8 cellular contexts compared by ENCODE assay signal in the genomic region with DNA sequence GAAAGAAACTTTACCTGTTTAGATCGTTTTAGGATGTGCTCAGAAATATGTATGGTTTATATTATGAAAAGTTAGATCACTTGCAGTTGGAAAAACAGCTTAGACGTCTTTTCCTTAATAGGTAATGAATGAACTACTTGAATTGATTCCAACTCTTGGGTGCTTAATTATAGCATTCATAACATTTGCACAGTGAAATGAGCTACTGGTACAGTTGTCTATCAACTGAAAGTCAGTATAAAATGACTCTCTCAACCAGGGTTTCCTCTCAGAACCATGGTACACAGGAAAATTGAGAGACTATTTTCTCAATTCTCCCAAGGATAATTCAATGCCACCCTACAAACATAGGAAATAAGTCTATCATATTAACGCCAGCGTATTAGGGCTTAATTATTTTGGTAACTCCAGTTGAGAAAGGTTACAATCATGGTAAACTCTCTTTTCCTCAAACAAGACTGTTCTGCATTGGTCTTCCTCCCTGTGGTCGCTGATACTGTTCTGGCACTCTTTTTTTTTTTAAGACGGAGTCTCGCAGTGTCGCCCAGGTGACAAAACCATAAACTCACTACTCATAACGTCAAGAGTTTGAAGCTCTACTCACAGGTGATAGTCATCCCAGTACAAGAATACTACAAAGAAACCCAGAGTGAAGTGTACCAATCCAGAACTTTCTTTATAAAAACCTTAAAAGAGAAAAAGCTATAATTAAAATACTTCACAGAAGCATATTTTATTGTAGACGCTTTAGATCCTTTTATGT. TPM values are rescaled to one million over a fixed set of nuclear protein-coding genes. Genes with fewer than 3 reads are reported as not detected.
DNase-seq lines count a peak whose midpoint lies in the region; ATAC-seq and TF ChIP-seq lines count a peak whose summit lies in the region.

No MANE protein-coding gene starts in this region.

- peak overlapping the region in 6 of 7 donors; percentile 39 to 85 (median 72) for H3K27ac Mint-ChIP-seq in CD14-positive monocyte

- H3K27ac ChIP-seq in SJSA1 (peak overlapping the region; percentile 96), hepatocyte (peak overlapping the region; percentile 68), colonic mucosa (no peak overlapping the region), dorsolateral prefrontal cortex (no peak overlapping the region)

- H3K4me3 Mint-ChIP-seq in CD14-positive monocyte = peak overlapping the region; percentile 73 to 99

- H3K27me3 ChIP-seq in SJSA1 (replicated peaks) = no peaks in the 10 kb centered on the region
- H3K27me3 ChIP-seq in hepatocyte = no peaks in the 10 kb centered on the region
- H3K27me3 ChIP-seq in colonic mucosa = no peaks in the 10 kb centered on the region
- H3K27me3 ChIP-seq in dorsolateral prefrontal cortex = peaks cover 0 to 7% (median 0%) of the 10 kb centered on the region in 45 donors

- no peak for TF ChIP-seq CTCF in CD14-positive monocyte (IDR thresholded peaks at IDR 0.05)
- TF ChIP-seq CTCF in hepatocyte (IDR thresholded peaks at IDR 0.05; ENCODE audit: poor library complexity) = no peak
- TF ChIP-seq CTCF in colonic mucosa (IDR thresholded peaks at IDR 0.05) = no peak
- TF ChIP-seq CTCF in dorsolateral prefrontal cortex (IDR thresholded peaks at IDR 0.05 in 54 of 56, conservative IDR thresholded peaks at IDR 0.05 in 2 of 56; ENCODE audit: low read depth in 1 of 56, partially characterized antibody in 56 of 56) = no peak

- DNase-seq in CD14-positive monocyte (ENCODE audit: low spot score) (no peak), SJSA1 (ENCODE audit: low read depth in 1 of 2, low spot score in 2 of 2) (peak in 1 of 2 experiments; percentile 57), hepatocyte (ENCODE audit: low spot score) (no peak), colonic mucosa (no peak), mesenteric fat pad (ENCODE audit: low spot score) (no peak), dorsolateral prefrontal cortex (no peak)

- peaks cover 0 to 2% (median 0%) of the 10 kb centered on the region in 3 donors for H3K27me3 Mint-ChIP-seq in CD14-positive monocyte (ENCODE audit: low read depth in 3 of 3)

- H3K9me2 ChIP-seq in hepatocyte (replicated peaks; ENCODE audit: insufficient read depth) = no peaks in the 10 kb centered on the region

- H3K4me1 ChIP-seq in SJSA1 (replicated peaks) (peaks cover 45% of the 10 kb centered on the region), hepatocyte (ENCODE audit: insufficient read depth) (peaks cover 9% of the 10 kb centered on the region), colonic mucosa (no peaks in the 10 kb centered on the region)

- H3K36me3 Mint-ChIP-seq in CD14-positive monocyte = peaks cover 0 to 3% of the 10 kb centered on the region in 2 donors

- H3K9me3 Mint-ChIP-seq in CD14-positive monocyte = peaks cover 0 to 4% (median 0%) of the 10 kb centered on the region in 7 donors

- H3K4me2 ChIP-seq in hepatocyte = peak overlapping the region; percentile 87

- ATAC-seq in GM18508 (IDR thresholded peaks at IDR 0.05; ENCODE audit: insufficient read depth, unreplicated experiment) (peak; percentile 39), HG03196 (IDR thresholded peaks at IDR 0.05; ENCODE audit: unreplicated experiment) (peak; percentile 26)

- peaks cover 51% of the 10 kb centered on the region for H3K79me2 ChIP-seq in hepatocyte

- peaks cover 48% of the 10 kb centered on the region for H3K4me1 Mint-ChIP-seq in CD14-positive monocyte

- H3K9me3 ChIP-seq in SJSA1 (replicated peaks) (peaks cover 4% of the 10 kb centered on the region; the same call in 1 of the 2 replicates), hepatocyte (ENCODE audit: low read depth) (no peaks in the 10 kb centered on the region), colonic mucosa (no peaks in the 10 kb centered on the region)

- no peaks in the 10 kb centered on the region for H4K20me1 ChIP-seq in hepatocyte (ENCODE audit: insufficient read depth, poor library complexity, severe bottlenecking)

- intact Hi-C loops in CD14-positive monocyte (cut with micrococcal nuclease) = no loop called here
- intact Hi-C loops in colonic mucosa (cut with DNase I) = no loop called here
- intact Hi-C loops in dorsolateral prefrontal cortex (cut with DNase I) = no loop called here

- peak overlapping the region in 1 of 2 donors; percentile 73 for H3K9ac ChIP-seq in colonic mucosa (ENCODE audit: low read depth in 2 of 2, low read length in 2 of 2)

- peak overlapping the region; percentile 75 for H2AFZ ChIP-seq in hepatocyte

- WGBS in hepatocyte (ENCODE audit: low lambda C conversion rate, missing lambda C conversion rate) = 57% methylated on average over 10 of the region's 10 CpGs

- H3K36me3 ChIP-seq in SJSA1 (peaks cover 60% of the 10 kb centered on the region), hepatocyte (replicated peaks; ENCODE audit: insufficient read depth, low read depth) (no peaks in the 10 kb centered on the region), colonic mucosa (no peaks in the 10 kb centered on the region)

- H3K4me3 ChIP-seq in SJSA1 (peak overlapping the region; percentile 85), hepatocyte (no peak overlapping the region), colonic mucosa (no peak overlapping the region), dorsolateral prefrontal cortex (no peak overlapping the region)

RNA-seq across cellular contexts. Expression of gene ANLN, which starts 2.0 kb away (rescaled TPM):
- 1 to 10 TPM in 1 of 2 donors, under 1 TPM in 1; 0.25 to 1.1 TPM for polyA plus RNA-seq in CD14-positive monocyte
- total RNA-seq in SJSA1 (2014; rRNA removed; shearing (Covaris generic)) = 298 and 397 TPM in 2 replicates
- 26.3 and 31.3 TPM in 2 replicates for total RNA-seq in hepatocyte
- polyA plus RNA-seq in hepatocyte = 8.2 and 15.4 TPM in 2 replicates
- total RNA-seq in colonic mucosa = 10 to 100 TPM; 21.2 to 56.0 TPM
- total RNA-seq in mesenteric fat pad = 0.55 TPM
- total RNA-seq in dorsolateral prefrontal cortex = 100 to 1,000 TPM in 72 of 120 experiments, 10 to 100 TPM in 48; 26.6 to 509 (median 114) TPM

Comparison
In these comparisons a context has a peak if more than half of its experiments do, and no peak if none do; other contexts are left out.
1. H3K27ac ChIP-seq: peak in SJSA1 (single experiment) and hepatocyte (single experiment); none in colonic mucosa (single experiment) and dorsolateral prefrontal cortex (0 of 59).
2. RNA of gene ANLN, which starts 2.0 kb away (total RNA-seq): 298 to 397 TPM in SJSA1, 26.6 to 509 TPM in dorsolateral prefrontal cortex, 21.2 to 56.0 TPM in colonic mucosa and 26.3 to 31.3 TPM in hepatocyte; 0.55 TPM in mesenteric fat pad (single experiment); every median in the first group is over 10 times any median in the second.